ENCODE assay signal across 8 cellular contexts in genomic region chr22:33923660-33924246, GRCh38. TPM values are rescaled to one million over a fixed set of nuclear protein-coding genes. Genes with fewer than 3 reads are reported as not detected.
A peak's percentile ranks its signal among the peaks of the same experiment; 100 is the strongest.
DNase-seq lines count a peak whose midpoint lies in the region; ATAC-seq and TF ChIP-seq lines count a peak whose summit lies in the region.

No MANE protein-coding gene starts in this region.

- no peak overlapping the region for H3K4me3 Mint-ChIP-seq in activated CD8-positive, alpha-beta memory T cell treated with anti-CD3 and anti-CD28 coated beads, Interleukin-2, amount 10 ng/mL, durations not matched to agents 7 days and 5 days

- H3K4me3 ChIP-seq in Loucy (ENCODE audit: low read length, poor library complexity, severe bottlenecking) (no peak overlapping the region), RWPE2 (ENCODE audit: severe bottlenecking) (no peak overlapping the region)

- no peaks in the 10 kb centered on the region for H3K4me1 ChIP-seq in Loucy (ENCODE audit: insufficient read depth, low read length, poor library complexity, severe bottlenecking)
- no peaks in the 10 kb centered on the region for H3K4me1 ChIP-seq in RWPE2 (ENCODE audit: insufficient read depth, poor library complexity, severe bottlenecking)

- peaks cover 2% of the 10 kb centered on the region for H3K36me3 Mint-ChIP-seq in activated CD8-positive, alpha-beta memory T cell treated with anti-CD3 and anti-CD28 coated beads, Interleukin-2, amount 10 ng/mL, durations not matched to agents 7 days and 5 days

- no peaks in the 10 kb centered on the region for H3K79me2 ChIP-seq in Loucy (ENCODE audit: insufficient read depth, low read length)

- no peak overlapping the region for H2AFZ ChIP-seq in Loucy (ENCODE audit: low read length)

- H3K9me3 ChIP-seq in Loucy (ENCODE audit: insufficient read depth, low read depth, low read length), result no peaks in the 10 kb centered on the region
- H3K9me3 ChIP-seq in RWPE2 (ENCODE audit: severe bottlenecking), result no peaks in the 10 kb centered on the region

- TF ChIP-seq CTCF in Loucy (conservative IDR thresholded peaks at IDR 0.05; ENCODE audit: low read length) (peak; percentile 57), RWPE2 (IDR thresholded peaks at IDR 0.05; ENCODE audit: poor library complexity, severe bottlenecking) (peak; percentile 74)

- peak; percentile 42 for DNase-seq in activated CD8-positive, alpha-beta memory T cell treated with anti-CD3 and anti-CD28 coated beads, Interleukin-2, amount 10 ng/mL, durations not matched to agents 7 days and 5 days
- no peak for DNase-seq in activated CD8-positive, alpha-beta memory T cell treated with anti-CD3 and anti-CD28 coated beads for 24 hours
- no peak for DNase-seq in RWPE2 (ENCODE audit: low spot score)
- DNase-seq in epithelial cell of prostate (ENCODE audit: low read depth, low spot score), result peak; percentile 29
- peak; percentile 61 for DNase-seq in mucosa of gallbladder (ENCODE audit: low spot score)

- H3K27ac Mint-ChIP-seq in activated CD8-positive, alpha-beta memory T cell treated with anti-CD3 and anti-CD28 coated beads, Interleukin-2, amount 10 ng/mL, durations not matched to agents 7 days and 5 days, result no peak overlapping the region

- H3K27ac ChIP-seq in RWPE2 (ENCODE audit: poor library complexity, severe bottlenecking) (no peak overlapping the region), epithelial cell of prostate (no peak overlapping the region)

- no peaks in the 10 kb centered on the region for H3K9me2 ChIP-seq in Loucy (replicated peaks; ENCODE audit: low read depth, low read length)

- H3K9ac ChIP-seq in Loucy (ENCODE audit: low read depth, low read length, poor library complexity, severe bottlenecking), result no peak overlapping the region

- H3K36me3 ChIP-seq in Loucy (ENCODE audit: insufficient read depth, low read length) (no peaks in the 10 kb centered on the region), RWPE2 (ENCODE audit: low read depth) (no peaks in the 10 kb centered on the region)

- H3K9me3 Mint-ChIP-seq in activated CD8-positive, alpha-beta memory T cell treated with anti-CD3 and anti-CD28 coated beads, Interleukin-2, amount 10 ng/mL, durations not matched to agents 7 days and 5 days (ENCODE audit: low read depth), result no peaks in the 10 kb centered on the region

- H3K27me3 ChIP-seq in Loucy (ENCODE audit: insufficient read depth, low read length, poor library complexity, severe bottlenecking) (no peaks in the 10 kb centered on the region), RWPE2 (ENCODE audit: insufficient read depth, poor library complexity, severe bottlenecking) (peaks cover 55% of the 10 kb centered on the region)

- peaks cover 35% of the 10 kb centered on the region for H3K27me3 Mint-ChIP-seq in activated CD8-positive, alpha-beta memory T cell treated with anti-CD3 and anti-CD28 coated beads, Interleukin-2, amount 10 ng/mL, durations not matched to agents 7 days and 5 days

- CTCF ChIA-PET in activated CD8-positive, alpha-beta memory T cell treated with anti-CD3 and anti-CD28 coated beads, Interleukin-2, amount 10 ng/mL, durations not matched to agents 7 days and 5 days (lab: Charles Lee), result no interaction called here

- no peak overlapping the region for H3K4me2 ChIP-seq in Loucy (ENCODE audit: low read depth, low read length, poor library complexity, severe bottlenecking)

- H3K4me1 Mint-ChIP-seq in activated CD8-positive, alpha-beta memory T cell treated with anti-CD3 and anti-CD28 coated beads, Interleukin-2, amount 10 ng/mL, durations not matched to agents 7 days and 5 days, result peaks cover 10% of the 10 kb centered on the region

- no peaks in the 10 kb centered on the region for H3F3A ChIP-seq in Loucy (ENCODE audit: low read depth)

- no peak for ATAC-seq in activated CD8-positive, alpha-beta memory T cell treated with anti-CD3 and anti-CD28 coated beads, Interleukin-2, amount 10 ng/mL, durations not matched to agents 7 days and 5 days
- ATAC-seq in RWPE2 (ENCODE audit: low read depth), result no peak
- no peak for ATAC-seq in HG02840 (IDR thresholded peaks at IDR 0.05; ENCODE audit: low FRiP score, unreplicated experiment)
- ATAC-seq in HG02610 (IDR thresholded peaks at IDR 0.05; ENCODE audit: unreplicated experiment), result no peak

- no peaks in the 10 kb centered on the region for H4K20me1 ChIP-seq in Loucy (ENCODE audit: insufficient read depth, low read length, poor library complexity, severe bottlenecking)

RNA-seq across cellular contexts. Expression of gene LARGE1, which starts 3.5 kb away (rescaled TPM):
- 1 to 10 TPM in 1 of 2 experiments, under 1 TPM in 1; 0.58 to 1.1 TPM for total RNA-seq in activated CD8-positive, alpha-beta memory T cell treated with anti-CD3 and anti-CD28 coated beads, Interleukin-2, amount 10 ng/mL, durations not matched to agents 7 days and 5 days
- total RNA-seq in mucosa of gallbladder, result 65.6 TPM

Comparison
In these comparisons a context has a peak if more than half of its experiments do, and no peak if none do; other contexts are left out.
1. DNase-seq: peak in activated CD8-positive, alpha-beta memory T cell treated with anti-CD3 and anti-CD28 coated beads, Interleukin-2, amount 10 ng/mL, durations not matched to agents 7 days and 5 days (single experiment), epithelial cell of prostate (single experiment) and mucosa of gallbladder (single experiment); none in activated CD8-positive, alpha-beta memory T cell treated with anti-CD3 and anti-CD28 coated beads for 24 hours (single experiment) and RWPE2 (single experiment).
2. RNA of gene LARGE1, which starts 3.5 kb away (total RNA-seq): 65.6 TPM in mucosa of gallbladder (single experiment); 0.58 to 1.1 TPM in activated CD8-positive, alpha-beta memory T cell treated with anti-CD3 and anti-CD28 coated beads, Interleukin-2, amount 10 ng/mL, durations not matched to agents 7 days and 5 days; every median in the first group is over 10 times any median in the second.